16 cellular contexts compared by ENCODE assay signal in genomic region chr2:232014681-232015080, GRCh38.
"Had no signal": no experiment of that assay in that cellular context is flagged by ENCODE, and none has a peak within 500 bp of the region (broad histone marks: within the 10 kb centered on the region; RNA-seq: fewer than 3 reads in every experiment).

No MANE protein-coding gene starts in this region.

- H3K27ac Mint-ChIP-seq: stimulated activated memory B cell treated with anti-CD40 and anti-IgM and Interleukin-4, amounts not matched to agents 10 μg/mL and 1 μg/mL and 100 μg/mL, for 72 hours; stimulated activated naive CD8-positive, alpha-beta T cell treated with anti-CD3 and anti-CD28 coated beads, Interleukin-15, Interleukin-2, amounts not matched to agents 100 ng/mL and 50 ng/mL, for 24 hours had no signal

- H2AFZ ChIP-seq: hepatocyte had no signal

- H3K4me1 ChIP-seq: testis had no signal

- H3K4me3 ChIP-seq: esophagus squamous epithelium, hepatocyte, spleen, testis, tibial nerve had no signal

- H3K4me1 Mint-ChIP-seq: stimulated activated memory B cell treated with anti-CD40 and anti-IgM and Interleukin-4, amounts not matched to agents 10 μg/mL and 1 μg/mL and 100 μg/mL, for 72 hours had no signal

- H3K27me3 Mint-ChIP-seq: naive thymus-derived CD4-positive, alpha-beta T cell; stimulated activated memory B cell treated with anti-CD40 and anti-IgM and Interleukin-4, amounts not matched to agents 10 μg/mL and 1 μg/mL and 100 μg/mL, for 72 hours; stimulated activated naive CD8-positive, alpha-beta T cell treated with anti-CD3 and anti-CD28 coated beads, Interleukin-15, Interleukin-2, amounts not matched to agents 100 ng/mL and 50 ng/mL, for 24 hours had no signal

- H3K9me3 ChIP-seq: esophagus squamous epithelium, neutrophil, spleen, testis, tibial nerve had no signal

- H3K27me3 ChIP-seq: esophagus squamous epithelium, hepatocyte, neutrophil, spleen, testis, tibial nerve had no signal

- H3K9me3 Mint-ChIP-seq: naive thymus-derived CD4-positive, alpha-beta T cell; stimulated activated memory B cell treated with anti-CD40 and anti-IgM and Interleukin-4, amounts not matched to agents 10 μg/mL and 1 μg/mL and 100 μg/mL, for 72 hours; stimulated activated naive CD8-positive, alpha-beta T cell treated with anti-CD3 and anti-CD28 coated beads, Interleukin-15, Interleukin-2, amounts not matched to agents 100 ng/mL and 50 ng/mL, for 24 hours had no signal

- H3K27ac ChIP-seq: esophagus squamous epithelium, hepatocyte, neutrophil, spleen, testis, tibial nerve had no signal

- H3K4me2 ChIP-seq: hepatocyte had no signal

- H3K36me3 ChIP-seq: neutrophil had no signal

- ATAC-seq: naive thymus-derived CD4-positive, alpha-beta T cell; sciatic nerve; stimulated activated memory B cell treated with anti-CD40 and anti-IgM and Interleukin-4, amounts not matched to agents 10 μg/mL and 1 μg/mL and 100 μg/mL, for 72 hours had no signal

- DNase-seq: effector memory CD4-positive, alpha-beta T cell; esophagus squamous epithelium; foreskin fibroblast; head of caudate nucleus; naive thymus-derived CD4-positive, alpha-beta T cell; spleen; stimulated activated CD4-positive, alpha-beta T cell treated with anti-CD3 and anti-CD28 coated beads, Interleukin-15, amount 100 ng/mL, for 24 hours; stimulated activated CD4-positive, alpha-beta T cell treated with anti-CD3 and anti-CD28 coated beads, Interleukin-1b, Interleukin-23, amount 100 ng/mL, for 48 hours; stimulated activated CD4-positive, alpha-beta T cell treated with anti-CD3 and anti-CD28 coated beads, Interleukin-4, amount 100 ng/mL, for 24 hours; testis had no signal

- H3K4me3 Mint-ChIP-seq: naive thymus-derived CD4-positive, alpha-beta T cell; stimulated activated memory B cell treated with anti-CD40 and anti-IgM and Interleukin-4, amounts not matched to agents 10 μg/mL and 1 μg/mL and 100 μg/mL, for 72 hours; stimulated activated naive CD8-positive, alpha-beta T cell treated with anti-CD3 and anti-CD28 coated beads, Interleukin-15, Interleukin-2, amounts not matched to agents 100 ng/mL and 50 ng/mL, for 24 hours had no signal
